17 cellular contexts compared by ENCODE assay signal in genomic region chr3:62493116-62493801, GRCh38.
DNase-seq lines count a peak whose midpoint lies in the region; FAIRE-seq and TF ChIP-seq lines count a peak whose summit lies in the region.
"Had no signal": no experiment of that assay in that cellular context is flagged by ENCODE, and none has a peak within 500 bp of the region (broad histone marks: within the 10 kb centered on the region; RNA-seq: fewer than 3 reads in every experiment).

No MANE protein-coding gene starts in this region.

- H3K27me3 Mint-ChIP-seq in MCF 10A (ENCODE audit: insufficient read depth, unreplicated experiment) = peaks cover 100% of the 10 kb centered on the region
- H3K27me3 Mint-ChIP-seq: activated CD8-positive, alpha-beta memory T cell treated with anti-CD3 and anti-CD28 coated beads, Interleukin-2, amount 10 ng/mL, durations not matched to agents 7 days and 5 days; activated naive CD4-positive, alpha-beta T cell treated with anti-CD3 and anti-CD28 coated beads, Interleukin-2, amount 50 U/mL, for 24 hours; B cell had no signal

- H3K4me1 Mint-ChIP-seq in MCF 10A (ENCODE audit: insufficient read depth, unreplicated experiment) = no peaks in the 10 kb centered on the region
- H3K4me1 Mint-ChIP-seq: activated CD8-positive, alpha-beta memory T cell treated with anti-CD3 and anti-CD28 coated beads, Interleukin-2, amount 10 ng/mL, durations not matched to agents 7 days and 5 days; activated naive CD4-positive, alpha-beta T cell treated with anti-CD3 and anti-CD28 coated beads, Interleukin-2, amount 50 U/mL, for 24 hours; B cell had no signal

- DNase-seq in MCF 10A (ENCODE audit: unreplicated experiment) = peak; percentile 4
- DNase-seq in breast epithelium (ENCODE audit: low spot score in 2 of 2) = no peak
- peak; percentile 36 for DNase-seq in NAMALWA (ENCODE audit: low spot score)
- DNase-seq in epithelial cell of proximal tubule (ENCODE audit: low read depth) = no peak
- no peak for DNase-seq in NCI-H2081 (lab: John Stamatoyannopoulos, UW)
- no peak for DNase-seq in GM19239 (ENCODE audit: insufficient read length, low spot score)
- DNase-seq in AG20443 (ENCODE audit: low spot score) = no peak
- no peak for DNase-seq in superior temporal gyrus (ENCODE audit: extremely low spot score)
- DNase-seq: activated CD8-positive, alpha-beta memory T cell treated with anti-CD3 and anti-CD28 coated beads, Interleukin-2, amount 10 ng/mL, durations not matched to agents 7 days and 5 days; GF-D8; KG1; left lung; NCI-H2227 treated with DMSO at 0.1 percent for 48 hours had no signal

- no peaks in the 10 kb centered on the region for H3K27me3 ChIP-seq in breast epithelium
- H3K27me3 ChIP-seq: left lung, neutrophil had no signal

- intact Hi-C loops in MCF 10A (cut with micrococcal nuclease) (no loop called here), breast epithelium (cut with DNase I; ENCODE audit: low total_unique reads) (no loop called here)

- no peaks in the 10 kb centered on the region for H3K36me3 Mint-ChIP-seq in MCF 10A (ENCODE audit: insufficient read depth, unreplicated experiment)
- H3K36me3 Mint-ChIP-seq: activated CD8-positive, alpha-beta memory T cell treated with anti-CD3 and anti-CD28 coated beads, Interleukin-2, amount 10 ng/mL, durations not matched to agents 7 days and 5 days; activated naive CD4-positive, alpha-beta T cell treated with anti-CD3 and anti-CD28 coated beads, Interleukin-2, amount 50 U/mL, for 24 hours had no signal

- no peak overlapping the region for H3K4me3 Mint-ChIP-seq in MCF 10A (ENCODE audit: unreplicated experiment)
- H3K4me3 Mint-ChIP-seq: activated CD8-positive, alpha-beta memory T cell treated with anti-CD3 and anti-CD28 coated beads, Interleukin-2, amount 10 ng/mL, durations not matched to agents 7 days and 5 days; activated naive CD4-positive, alpha-beta T cell treated with anti-CD3 and anti-CD28 coated beads, Interleukin-2, amount 50 U/mL, for 24 hours; B cell had no signal

- H3K9me3 Mint-ChIP-seq in MCF 10A (ENCODE audit: unreplicated experiment) = no peaks in the 10 kb centered on the region
- H3K9me3 Mint-ChIP-seq: activated naive CD4-positive, alpha-beta T cell treated with anti-CD3 and anti-CD28 coated beads, Interleukin-2, amount 50 U/mL, for 24 hours had no signal

- no peak overlapping the region for H3K27ac Mint-ChIP-seq in MCF 10A (ENCODE audit: low read depth, unreplicated experiment)
- H3K27ac Mint-ChIP-seq: activated CD8-positive, alpha-beta memory T cell treated with anti-CD3 and anti-CD28 coated beads, Interleukin-2, amount 10 ng/mL, durations not matched to agents 7 days and 5 days; activated naive CD4-positive, alpha-beta T cell treated with anti-CD3 and anti-CD28 coated beads, Interleukin-2, amount 50 U/mL, for 24 hours; B cell had no signal

- TF ChIP-seq CTCF in MCF 10A (IDR thresholded peaks at IDR 0.05; ENCODE audit: unreplicated experiment) = no peak
- TF ChIP-seq CTCF in breast epithelium (IDR thresholded peaks at IDR 0.05) = no peak
- TF ChIP-seq CTCF in epithelial cell of proximal tubule (conservative IDR thresholded peaks at IDR 0.05; ENCODE audit: low read depth, low read length) = peak; percentile 55

- no peaks in the 10 kb centered on the region for H3K4me1 ChIP-seq in breast epithelium
- H3K4me1 ChIP-seq: left lung had no signal

- FAIRE-seq in GM19239 (lab: Jason Lieb, UNC) = no peak

- H3K4me3 ChIP-seq in breast epithelium = no peak overlapping the region
- no peak overlapping the region for H3K4me3 ChIP-seq in epithelial cell of proximal tubule (ENCODE audit: low read depth, low read length)
- H3K4me3 ChIP-seq: left lung had no signal

- no peak overlapping the region for H3K27ac ChIP-seq in breast epithelium
- H3K27ac ChIP-seq: left lung, neutrophil, RWPE1 had no signal

- no peaks in the 10 kb centered on the region for H3K36me3 ChIP-seq in breast epithelium
- H3K36me3 ChIP-seq: left lung, neutrophil had no signal

- no peaks in the 10 kb centered on the region for H3K9me3 ChIP-seq in breast epithelium
- H3K9me3 ChIP-seq: left lung, neutrophil had no signal

- CTCF ChIA-PET in MCF 10A (lab: Yijun Ruan, JAX) = no interaction called here

- no TSS peak for BruUV-seq in MCF 10A (replicated peaks; lab: Mats Ljungman, UMichigan)

- POLR2A ChIA-PET in MCF 10A (lab: Yijun Ruan, JAX) = no interaction called here

- no peak for TF ChIP-seq POLR2A in breast epithelium (IDR thresholded peaks at IDR 0.05)

Comparison
In these comparisons a context has a peak if more than half of its experiments do, and no peak if none do; other contexts are left out.
1. DNase-seq: peak in MCF 10A (single experiment) and NAMALWA (single experiment); none in breast epithelium (0 of 2), epithelial cell of proximal tubule (single experiment), NCI-H2081 (0 of 2), GM19239 (single experiment), AG20443 (single experiment) and superior temporal gyrus (single experiment).